ENCODE assay signal across 13 cellular contexts in the genomic region with DNA sequence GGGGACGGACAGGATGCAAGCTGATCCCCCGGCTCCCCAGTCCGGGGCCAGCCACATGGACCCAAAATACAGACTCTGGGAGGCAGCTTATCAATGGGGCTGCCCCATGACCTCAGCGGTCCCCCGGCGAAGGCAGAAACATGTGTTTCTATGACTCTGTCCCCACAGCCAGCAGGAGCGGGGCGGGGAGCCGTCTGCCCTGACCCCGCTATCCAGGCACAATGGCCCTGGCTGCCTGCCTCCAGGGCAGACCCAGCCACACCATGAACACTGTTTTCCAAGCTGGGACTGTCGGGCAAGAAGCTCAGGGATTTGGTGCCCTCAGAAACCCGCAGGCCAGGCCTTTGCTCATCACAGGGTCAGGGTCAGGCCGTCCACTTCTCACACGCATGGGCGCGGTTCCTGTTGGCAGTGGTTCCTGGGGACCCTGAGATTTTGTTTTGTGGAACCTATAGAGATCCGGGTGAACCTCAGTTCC.
DNase-seq lines count a peak whose midpoint lies in the region; ATAC-seq, FAIRE-seq and TF ChIP-seq lines count a peak whose summit lies in the region.
"Had no signal": no experiment of that assay in that cellular context is flagged by ENCODE, and none has a peak within 500 bp of the region (broad histone marks: within the 10 kb centered on the region; RNA-seq: fewer than 3 reads in every experiment).

No MANE protein-coding gene starts in this region.

- CTCF ChIA-PET in A549 (lab: Yijun Ruan, JAX), result interaction anchor here (0.6 to 6.5 kb wide), 15 partner anchors 10 to 402 kb away, joined by 3 to 67 read pairs (median 4); no protein-coding TSS in a partner anchor
- CTCF ChIA-PET in activated naive CD4-positive, alpha-beta T cell treated with anti-CD3 and anti-CD28 coated beads for 36 hours (lab: Charles Lee), result no interaction called here

- TF ChIP-seq CTCF in A549 (IDR thresholded peaks at IDR 0.05) (no peak), body of pancreas (IDR thresholded peaks at IDR 0.05) (no peak), kidney (IDR thresholded peaks at IDR 0.05; ENCODE audit: borderline replicate concordance, extremely low read depth, insufficient read depth) (no peak)

- 31% methylated on average over 16 of the region's 17 CpGs for WGBS in A549 (ENCODE audit: missing lambda C conversion rate)
- 21 to 36% methylated on average over 5 to 17 of the region's 17 CpGs for WGBS in body of pancreas, 2 donors

- POLR2A ChIA-PET in A549 (lab: Yijun Ruan, JAX), result interaction anchor here (1.6 to 1.8 kb wide), 3 partner anchors 9 to 19 kb away, joined by 4 to 18 read pairs (median 5); no protein-coding TSS in a partner anchor

- H3K4me2 ChIP-seq in A549, result peak overlapping the region; percentile 64

- H3K9me3 Mint-ChIP-seq in activated naive CD4-positive, alpha-beta T cell treated with anti-CD3 and anti-CD28 coated beads for 36 hours, result no peaks in the 10 kb centered on the region
- H3K9me3 Mint-ChIP-seq: naive thymus-derived CD4-positive, alpha-beta T cell; T-helper 1 cell treated with Interleukin-12 subunit alpha and Interleukin-12 subunit beta and Interleukin-4 antibody, amounts not matched to agents 30 μg/mL and 1 μg/mL, for 36 hours had no signal

- peak overlapping the region in 1 of 2 donors; percentile 44 for H3K9ac ChIP-seq in kidney (ENCODE audit: low read length in 2 of 2)
- H3K9ac ChIP-seq in rectal smooth muscle tissue (ENCODE audit: low read length), result no peak overlapping the region

- ATAC-seq in A549 (peak in 1 of 2 experiments; percentile 39; a peak in 4 of 6 replicates), body of pancreas (peak; percentile 25), GM18909 (IDR thresholded peaks at IDR 0.05; ENCODE audit: poor library complexity, unreplicated experiment) (no peak)

- TF ChIP-seq EP300 in A549 (IDR thresholded peaks at IDR 0.05), result no peak

- peaks cover 2% of the 10 kb centered on the region for H3K36me3 Mint-ChIP-seq in activated naive CD4-positive, alpha-beta T cell treated with anti-CD3 and anti-CD28 coated beads for 36 hours (ENCODE audit: low read depth)

- H3K4me1 ChIP-seq in A549 (peaks cover 88% of the 10 kb centered on the region), body of pancreas (peaks cover 69% of the 10 kb centered on the region), kidney (ENCODE audit: control insufficient read depth in 1 of 2, insufficient read depth in 1 of 2, low read depth in 1 of 2, low read length in 2 of 2) (peaks cover 26 to 31% of the 10 kb centered on the region in 2 donors), rectal smooth muscle tissue (ENCODE audit: control insufficient read depth, insufficient read depth, low read length) (peaks cover 30% of the 10 kb centered on the region)

- no peak for TF ChIP-seq RAD21 in A549 (conservative IDR thresholded peaks at IDR 0.05 in 1 of 2, IDR thresholded peaks at IDR 0.05 in 1 of 2)

- H3K9me3 ChIP-seq in A549, result no peaks in the 10 kb centered on the region
- no peaks in the 10 kb centered on the region for H3K9me3 ChIP-seq in body of pancreas
- no peaks in the 10 kb centered on the region for H3K9me3 ChIP-seq in kidney (ENCODE audit: control insufficient read depth in 1 of 2, low read length in 2 of 2)

- TF ChIP-seq POLR2A in A549 (IDR thresholded peaks at IDR 0.05; ENCODE audit: low read length) (no peak), body of pancreas (IDR thresholded peaks at IDR 0.05) (peak in 1 of 3 donors; percentile 5)

- H3K4me3 ChIP-seq in A549 (peak overlapping the region; percentile 7; the same call in 1 of the 3 replicates), body of pancreas (no peak overlapping the region), kidney (ENCODE audit: low read length in 2 of 2) (no peak overlapping the region), rectal smooth muscle tissue (ENCODE audit: low read length) (peak overlapping the region; percentile 29)

- DNase-seq in A549 (ENCODE audit: low read depth in 1 of 2, low spot score in 1 of 2), result no peak
- DNase-seq in body of pancreas, result no peak
- no peak for DNase-seq in kidney
- no peak for DNase-seq in activated naive CD4-positive, alpha-beta T cell treated with anti-CD3 and anti-CD28 coated beads for 36 hours
- no peak for DNase-seq in frontal cortex (ENCODE audit: low spot score in 2 of 2)
- DNase-seq in COLO829 (ENCODE audit: low spot score), result no peak
- DNase-seq: MV-4-11; naive thymus-derived CD4-positive, alpha-beta T cell; NCI-H69 had no signal

- H3K4me1 Mint-ChIP-seq in activated naive CD4-positive, alpha-beta T cell treated with anti-CD3 and anti-CD28 coated beads for 36 hours (ENCODE audit: low read depth), result no peaks in the 10 kb centered on the region

- no peak overlapping the region for H3K4me3 Mint-ChIP-seq in activated naive CD4-positive, alpha-beta T cell treated with anti-CD3 and anti-CD28 coated beads for 36 hours
- H3K4me3 Mint-ChIP-seq: naive thymus-derived CD4-positive, alpha-beta T cell; T-helper 1 cell treated with Interleukin-12 subunit alpha and Interleukin-12 subunit beta and Interleukin-4 antibody, amounts not matched to agents 30 μg/mL and 1 μg/mL, for 36 hours had no signal

- H3K27me3 Mint-ChIP-seq in activated naive CD4-positive, alpha-beta T cell treated with anti-CD3 and anti-CD28 coated beads for 36 hours (ENCODE audit: low read depth), result no peaks in the 10 kb centered on the region
- H3K27me3 Mint-ChIP-seq: naive thymus-derived CD4-positive, alpha-beta T cell had no signal

- peaks cover 4 to 9% of the 10 kb centered on the region in 2 donors for H3K36me3 ChIP-seq in body of pancreas (replicated peaks in 1 of 2; ENCODE audit: insufficient read depth in 1 of 2, low read depth in 2 of 2)
- peaks cover 2 to 26% of the 10 kb centered on the region in 2 donors for H3K36me3 ChIP-seq in kidney (ENCODE audit: control insufficient read depth in 1 of 2, insufficient read depth in 2 of 2, low read length in 2 of 2)
- H3K36me3 ChIP-seq in rectal smooth muscle tissue (ENCODE audit: control insufficient read depth, insufficient read depth, low read length), result peaks cover 33% of the 10 kb centered on the region

- H3K27ac Mint-ChIP-seq in activated naive CD4-positive, alpha-beta T cell treated with anti-CD3 and anti-CD28 coated beads for 36 hours, result no peak overlapping the region
- H3K27ac Mint-ChIP-seq: naive thymus-derived CD4-positive, alpha-beta T cell; T-helper 1 cell treated with Interleukin-12 subunit alpha and Interleukin-12 subunit beta and Interleukin-4 antibody, amounts not matched to agents 30 μg/mL and 1 μg/mL, for 36 hours had no signal

- intact Hi-C loops in body of pancreas (cut with DNase I) (loop anchor here (10.0 kb wide), 1 partner anchor 125 kb away; no protein-coding TSS in a partner anchor), kidney (cut with DNase I) (no loop called here)
- intact Hi-C loops in activated naive CD4-positive, alpha-beta T cell treated with anti-CD3 and anti-CD28 coated beads for 36 hours (cut with micrococcal nuclease), result no loop called here

- FAIRE-seq in A549 (lab: Jason Lieb, UNC) (no peak), kidney (lab: Jason Lieb, UNC) (no peak), frontal cortex (lab: Jason Lieb, UNC) (no peak)
- FAIRE-seq: A204.1 had no signal

- H3K27ac ChIP-seq in A549 (peak overlapping the region; percentile 92 to 98), body of pancreas (peak overlapping the region; percentile 91 to 97 (median 96)), kidney (ENCODE audit: low read depth in 2 of 2, low read length in 2 of 2) (peak overlapping the region; percentile 92 to 93), rectal smooth muscle tissue (ENCODE audit: low read depth, low read length) (peak overlapping the region; percentile 94)

- no peaks in the 10 kb centered on the region for H3K27me3 ChIP-seq in body of pancreas
- H3K27me3 ChIP-seq in rectal smooth muscle tissue (ENCODE audit: control insufficient read depth, insufficient read depth, low read length), result no peaks in the 10 kb centered on the region

TF ChIP-seq in A549, 52 proteins besides CTCF, POLR2A, EP300 and RAD21:
- TF ChIP-seq, protein P1, sequence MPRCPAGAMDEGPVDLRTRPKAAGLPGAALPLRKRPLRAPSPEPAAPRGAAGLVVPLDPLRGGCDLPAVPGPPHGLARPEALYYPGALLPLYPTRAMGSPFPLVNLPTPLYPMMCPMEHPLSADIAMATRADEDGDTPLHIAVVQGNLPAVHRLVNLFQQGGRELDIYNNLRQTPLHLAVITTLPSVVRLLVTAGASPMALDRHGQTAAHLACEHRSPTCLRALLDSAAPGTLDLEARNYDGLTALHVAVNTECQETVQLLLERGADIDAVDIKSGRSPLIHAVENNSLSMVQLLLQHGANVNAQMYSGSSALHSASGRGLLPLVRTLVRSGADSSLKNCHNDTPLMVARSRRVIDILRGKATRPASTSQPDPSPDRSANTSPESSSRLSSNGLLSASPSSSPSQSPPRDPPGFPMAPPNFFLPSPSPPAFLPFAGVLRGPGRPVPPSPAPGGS (IDR thresholded peaks at IDR 0.05), result no peak
- TF ChIP-seq HEYL (CRISPR knock-in tag; IDR thresholded peaks at IDR 0.05) (peak; percentile 47; the same call in 1 of the 2 replicates), MAFK (IDR thresholded peaks at IDR 0.05; ENCODE audit: partially characterized antibody) (no peak), POLR2AphosphoS2 (conservative IDR thresholded peaks at IDR 0.05; ENCODE audit: low read length) (peak; percentile 59; the same call in 1 of the 2 replicates), JUN (IDR thresholded peaks at IDR 0.05) (no peak; a peak in 1 of 5 replicates), FOXS1 (CRISPR knock-in tag; IDR thresholded peaks at IDR 0.05) (no peak), TP53 (CRISPR knock-in tag; IDR thresholded peaks at IDR 0.05) (0 out of 2 replicates have a peak, but pooled peaks have one; percentile 23), SMC3 (IDR thresholded peaks at IDR 0.05) (no peak), ZSCAN20 (CRISPR knock-in tag; IDR thresholded peaks at IDR 0.05) (no peak), TFCP2L1 (CRISPR knock-in tag; IDR thresholded peaks at IDR 0.05) (no peak)
- TF ChIP-seq, protein P2, sequence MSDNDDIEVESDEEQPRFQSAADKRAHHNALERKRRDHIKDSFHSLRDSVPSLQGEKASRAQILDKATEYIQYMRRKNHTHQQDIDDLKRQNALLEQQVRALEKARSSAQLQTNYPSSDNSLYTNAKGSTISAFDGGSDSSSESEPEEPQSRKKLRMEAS (IDR thresholded peaks at IDR 0.05), result peak; percentile 46; the same call in 1 of the 2 replicates

Comparison
In these comparisons a context has a peak if more than half of its experiments do, and no peak if none do; other contexts are left out.
1. H3K4me3 ChIP-seq: peak in A549 (single experiment) and rectal smooth muscle tissue (single experiment); none in body of pancreas (0 of 2) and kidney (0 of 2).
2. Peak in every context shown above with its lines, with median percentiles within 50 percentile points of each other: H3K27ac ChIP-seq.